Comparison of ENCODE assay signal across 7 cellular contexts in genomic region chr10:79594565-79594964, GRCh38. TPM values are rescaled to one million over a fixed set of nuclear protein-coding genes. Genes with fewer than 3 reads are reported as not detected.
"Had no signal": no experiment of that assay in that cellular context is flagged by ENCODE, and none has a peak within 500 bp of the region (broad histone marks: within the 10 kb centered on the region; RNA-seq: fewer than 3 reads in every experiment).

No MANE protein-coding gene starts in this region.

RNA-seq across cellular contexts. Expression of gene SFTPA1, which starts 16.2 kb away (rescaled TPM):
- total RNA-seq: GM23248, GM23338, H1, H4, H7, H9, HFFc6 had no signal

RNA-seq across cellular contexts. Expression of gene SFTPA2, which starts 34.4 kb away (rescaled TPM):
- total RNA-seq: GM23248, GM23338, H1, H4, H7, H9, HFFc6 had no signal
